In genomic region chr9:109845178-109845577, GRCh38 we compare ENCODE assay signal across 6 cellular contexts.
"Had no signal": no experiment of that assay in that cellular context is flagged by ENCODE, and none has a peak within 500 bp of the region (broad histone marks: within the 10 kb centered on the region; RNA-seq: fewer than 3 reads in every experiment).

No MANE protein-coding gene starts in this region.

- H3K4me3 Mint-ChIP-seq: GM23338, H9 had no signal

- H3K9me3 Mint-ChIP-seq: GM23338 had no signal

- H3K4me2 ChIP-seq: GM23338 had no signal

- DNase-seq: H9, HCEC 1CT had no signal

- H3K4me3 ChIP-seq: GM23338, K562 had no signal

- FAIRE-seq: H1, H54, K562 had no signal

- H3K27ac Mint-ChIP-seq: GM23338 had no signal

- ATAC-seq: GM23338, K562 had no signal
